In genomic region chr5:170701321-170701720, GRCh38 we compare ENCODE assay signal across 29 cellular contexts.
"Had no signal": no experiment of that assay in that cellular context is flagged by ENCODE, and none has a peak within 500 bp of the region (broad histone marks: within the 10 kb centered on the region; RNA-seq: fewer than 3 reads in every experiment).

No MANE protein-coding gene starts in this region.

- ATAC-seq: activated T-cell treated with anti-CD3 and anti-CD28 coated beads, Interleukin-2, amount 50 U/mL, for 4 hours; activated T-helper 17 cell treated with anti-CD3 and anti-CD28 coated beads, Interleukin-2, amount 50 U/mL, for 72 hours; gastrocnemius medialis; mucosa of descending colon; natural killer cell treated with Interleukin-12 subunit alpha and Interleukin-12 subunit beta and Interleukin-15 and Interleukin-18, amount 100 ng/mL, for 72 hours had no signal

- H3K4me1 ChIP-seq: gastrocnemius medialis, left ventricle myocardium inferior, sigmoid colon, suprapubic skin, tibial nerve had no signal

- H3K27me3 ChIP-seq: brain microvascular endothelial cell, gastrocnemius medialis, suprapubic skin, tibial nerve had no signal

- H3K27ac ChIP-seq: brain microvascular endothelial cell, coronary artery, dorsolateral prefrontal cortex, gastrocnemius medialis, left ventricle myocardium inferior, neutrophil, sigmoid colon, suprapubic skin, tibial nerve, WERI-Rb-1 had no signal

- H3K4me3 Mint-ChIP-seq: activated CD4-positive, alpha-beta memory T cell treated with anti-CD3 and anti-CD28 coated beads for 36 hours; activated CD4-positive, alpha-beta T cell treated with anti-CD3 and anti-CD28 coated beads, Interleukin-2, amount 10 ng/mL, durations not matched to agents 24 days and 14 days; activated T-cell treated with anti-CD3 and anti-CD28 coated beads, Interleukin-2, amount 50 U/mL, for 4 hours; activated T-helper 17 cell treated with anti-CD3 and anti-CD28 coated beads, Interleukin-2, amount 50 U/mL, for 72 hours; natural killer cell treated with Interleukin-12 subunit alpha and Interleukin-12 subunit beta and Interleukin-15 and Interleukin-18, amount 100 ng/mL, for 72 hours had no signal

- H3K36me3 Mint-ChIP-seq: activated CD4-positive, alpha-beta memory T cell treated with anti-CD3 and anti-CD28 coated beads for 36 hours; natural killer cell treated with Interleukin-12 subunit alpha and Interleukin-12 subunit beta and Interleukin-15 and Interleukin-18, amount 100 ng/mL, for 72 hours had no signal

- DNase-seq: activated CD4-positive, alpha-beta memory T cell treated with anti-CD3 and anti-CD28 coated beads for 36 hours; activated CD4-positive, alpha-beta T cell treated with anti-CD3 and anti-CD28 coated beads, Interleukin-2, amount 10 ng/mL, durations not matched to agents 24 days and 14 days; activated CD4-positive, CD25-positive, alpha-beta regulatory T cell treated with anti-CD3 and anti-CD28 coated beads, Interleukin-2, amount 50 U/mL, for 72 hours; activated gamma-delta T cell treated with Interleukin-2 at 50 U/mL for 16 hours; activated naive CD4-positive, alpha-beta T cell treated with anti-CD3 and anti-CD28 coated beads, Interleukin-2, amount 50 U/mL, for 16 hours; activated T-cell treated with anti-CD3 and anti-CD28 coated beads, Interleukin-2, amount 50 U/mL, for 4 hours; amniotic stem cell; brain microvascular endothelial cell; dorsolateral prefrontal cortex; effector memory CD4-positive, alpha-beta T cell; erythroblast; gastrocnemius medialis; glutamatergic neuron; left ventricle myocardium inferior; mucosa of descending colon; retina; sigmoid colon; small intestine; stimulated activated CD4-positive, alpha-beta T cell treated with anti-CD3 and anti-CD28 coated beads, Interleukin-1b, Interleukin-23, amount 100 ng/mL, for 48 hours; stimulated activated naive CD4-positive, alpha-beta T cell; T1000; WERI-Rb-1 had no signal

- H3K36me3 ChIP-seq: brain microvascular endothelial cell, gastrocnemius medialis, left ventricle myocardium inferior, neutrophil, sigmoid colon, suprapubic skin, tibial nerve, WERI-Rb-1 had no signal

- H3K4me1 Mint-ChIP-seq: activated CD4-positive, alpha-beta T cell treated with anti-CD3 and anti-CD28 coated beads, Interleukin-2, amount 10 ng/mL, durations not matched to agents 24 days and 14 days; activated T-helper 17 cell treated with anti-CD3 and anti-CD28 coated beads, Interleukin-2, amount 50 U/mL, for 72 hours had no signal

- H3K9me3 Mint-ChIP-seq: activated CD4-positive, alpha-beta memory T cell treated with anti-CD3 and anti-CD28 coated beads for 36 hours; activated CD4-positive, alpha-beta T cell treated with anti-CD3 and anti-CD28 coated beads, Interleukin-2, amount 10 ng/mL, durations not matched to agents 24 days and 14 days; activated T-cell treated with anti-CD3 and anti-CD28 coated beads, Interleukin-2, amount 50 U/mL, for 4 hours; activated T-helper 17 cell treated with anti-CD3 and anti-CD28 coated beads, Interleukin-2, amount 50 U/mL, for 72 hours; natural killer cell treated with Interleukin-12 subunit alpha and Interleukin-12 subunit beta and Interleukin-15 and Interleukin-18, amount 100 ng/mL, for 72 hours had no signal

- H3K27ac Mint-ChIP-seq: activated CD4-positive, alpha-beta memory T cell treated with anti-CD3 and anti-CD28 coated beads for 36 hours; activated CD4-positive, alpha-beta T cell treated with anti-CD3 and anti-CD28 coated beads, Interleukin-2, amount 10 ng/mL, durations not matched to agents 24 days and 14 days; activated T-helper 17 cell treated with anti-CD3 and anti-CD28 coated beads, Interleukin-2, amount 50 U/mL, for 72 hours; natural killer cell treated with Interleukin-12 subunit alpha and Interleukin-12 subunit beta and Interleukin-15 and Interleukin-18, amount 100 ng/mL, for 72 hours had no signal

- H3K4me3 ChIP-seq: coronary artery, dorsolateral prefrontal cortex, gastrocnemius medialis, left ventricle myocardium inferior, lung, mucosa of descending colon, sigmoid colon, suprapubic skin, tibial nerve had no signal

- H3K9me3 ChIP-seq: gastrocnemius medialis, left ventricle myocardium inferior, mucosa of descending colon, neutrophil, sigmoid colon, suprapubic skin, tibial nerve had no signal
